ENCODE assay signal across 8 cellular contexts in the genomic region with DNA sequence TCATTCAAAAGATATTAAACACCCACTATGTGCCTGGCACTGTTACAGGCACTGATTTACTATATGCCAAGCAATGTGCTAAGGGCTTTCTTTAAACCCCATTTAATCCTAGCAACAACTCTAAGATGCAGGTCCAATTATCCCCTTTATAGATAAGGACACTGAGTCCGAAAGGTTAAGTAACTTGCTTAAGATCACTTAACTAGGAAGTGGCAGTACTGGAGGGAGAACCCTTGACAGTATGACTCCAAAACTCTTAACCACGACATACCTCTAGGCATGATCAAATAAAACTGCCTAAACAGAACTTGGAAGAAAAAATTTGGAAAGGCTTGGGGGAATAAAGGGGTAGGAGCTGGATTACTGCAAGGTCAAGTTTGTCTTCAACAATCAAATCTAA. TPM values are rescaled to one million over a fixed set of nuclear protein-coding genes. Genes with fewer than 3 reads are reported as not detected.
DNase-seq lines count a peak whose midpoint lies in the region; TF ChIP-seq lines count a peak whose summit lies in the region.

No MANE protein-coding gene starts in this region.

- H3K27me3 Mint-ChIP-seq in chondrocyte (ENCODE audit: low read depth) (no peaks in the 10 kb centered on the region), nephron (ENCODE audit: low read depth) (no peaks in the 10 kb centered on the region)

- H3K79me2 ChIP-seq in MM.1S (ENCODE audit: low read length) = peaks cover 69% of the 10 kb centered on the region

- H3K27ac Mint-ChIP-seq in chondrocyte (ENCODE audit: unreplicated experiment) = peak overlapping the region; percentile 89
- peak overlapping the region; percentile 21 to 95 (median 84) for H3K27ac Mint-ChIP-seq in nephron

- H4K20me1 ChIP-seq in MM.1S (ENCODE audit: insufficient read depth, low read length) = peaks cover 60% of the 10 kb centered on the region

- H3K9me3 Mint-ChIP-seq in chondrocyte (ENCODE audit: low read depth) (no peaks in the 10 kb centered on the region), nephron (no peaks in the 10 kb centered on the region)

- H3K4me1 Mint-ChIP-seq in chondrocyte (ENCODE audit: low read depth) = peaks cover 61% of the 10 kb centered on the region
- H3K4me1 Mint-ChIP-seq in nephron = peaks cover 56% of the 10 kb centered on the region

- H3K4me3 Mint-ChIP-seq in chondrocyte (ENCODE audit: unreplicated experiment) = peak overlapping the region; percentile 88
- H3K4me3 Mint-ChIP-seq in nephron = peak overlapping the region; percentile 89 to 97 (median 97)

- H3K9me3 ChIP-seq in MM.1S (replicated peaks; ENCODE audit: insufficient read depth, low read length) = no peaks in the 10 kb centered on the region

- H3K36me3 Mint-ChIP-seq in chondrocyte (ENCODE audit: low read depth) (no peaks in the 10 kb centered on the region), nephron (ENCODE audit: low read depth) (no peaks in the 10 kb centered on the region)

- H3K4me1 ChIP-seq in MM.1S (ENCODE audit: low read length) = peaks cover 29% of the 10 kb centered on the region

- TF ChIP-seq CTCF in MM.1S (IDR thresholded peaks at IDR 0.05; ENCODE audit: low read length) = no peak
- no peak for TF ChIP-seq CTCF in chondrocyte (IDR thresholded peaks at IDR 0.05)
- no peak for TF ChIP-seq CTCF in nephron (IDR thresholded peaks at IDR 0.05; ENCODE audit: unreplicated experiment in 3 of 3)

- no peaks in the 10 kb centered on the region for H3K9me2 ChIP-seq in MM.1S (replicated peaks; ENCODE audit: insufficient read depth, low read length)

- DNase-seq in CD1c-positive myeloid dendritic cell (ENCODE audit: extremely low spot score) = peak; percentile 30
- no peak for DNase-seq in MM.1S
- DNase-seq in chondrocyte (ENCODE audit: low spot score) = no peak
- DNase-seq in HPDE6-E6E7 (ENCODE audit: extremely low spot score) = no peak
- DNase-seq in NCI-H1417 (lab: John Stamatoyannopoulos, UW) = no peak
- DNase-seq in stimulated activated CD4-positive, alpha-beta T cell treated with anti-CD3 and anti-CD28 coated beads, Interleukin-4, amount 100 ng/mL, for 1 hour = no peak
- DNase-seq in pons (ENCODE audit: low spot score) = no peak

- no peaks in the 10 kb centered on the region for H3K36me3 ChIP-seq in MM.1S (replicated peaks; ENCODE audit: insufficient read depth, low read length)

- H3K4me3 ChIP-seq in MM.1S (ENCODE audit: low read length) = peak overlapping the region; percentile 71

- H3F3A ChIP-seq in MM.1S (ENCODE audit: insufficient read depth, low read length) = peaks cover 4% of the 10 kb centered on the region

- H3K4me2 ChIP-seq in MM.1S (ENCODE audit: low read depth, low read length) = peak overlapping the region; percentile 82

- no peaks in the 10 kb centered on the region for H3K27me3 ChIP-seq in MM.1S (replicated peaks; ENCODE audit: insufficient read depth, low read length)

- no peak overlapping the region for H3K27ac ChIP-seq in MM.1S (ENCODE audit: low read length)

- H3K9ac ChIP-seq in MM.1S (ENCODE audit: low read length) = peak overlapping the region; percentile 82; the same call in 1 of the 2 replicates

- H2AFZ ChIP-seq in MM.1S (ENCODE audit: low read length) = no peak overlapping the region

RNA-seq across cellular contexts. Expression of a gene that starts 1.7 kb away (rescaled TPM):
- total RNA-seq in chondrocyte = 58.6 to 68.0 TPM (median 64.3 TPM) in 3 replicates
